18 cellular contexts compared by ENCODE assay signal in the genomic region with DNA sequence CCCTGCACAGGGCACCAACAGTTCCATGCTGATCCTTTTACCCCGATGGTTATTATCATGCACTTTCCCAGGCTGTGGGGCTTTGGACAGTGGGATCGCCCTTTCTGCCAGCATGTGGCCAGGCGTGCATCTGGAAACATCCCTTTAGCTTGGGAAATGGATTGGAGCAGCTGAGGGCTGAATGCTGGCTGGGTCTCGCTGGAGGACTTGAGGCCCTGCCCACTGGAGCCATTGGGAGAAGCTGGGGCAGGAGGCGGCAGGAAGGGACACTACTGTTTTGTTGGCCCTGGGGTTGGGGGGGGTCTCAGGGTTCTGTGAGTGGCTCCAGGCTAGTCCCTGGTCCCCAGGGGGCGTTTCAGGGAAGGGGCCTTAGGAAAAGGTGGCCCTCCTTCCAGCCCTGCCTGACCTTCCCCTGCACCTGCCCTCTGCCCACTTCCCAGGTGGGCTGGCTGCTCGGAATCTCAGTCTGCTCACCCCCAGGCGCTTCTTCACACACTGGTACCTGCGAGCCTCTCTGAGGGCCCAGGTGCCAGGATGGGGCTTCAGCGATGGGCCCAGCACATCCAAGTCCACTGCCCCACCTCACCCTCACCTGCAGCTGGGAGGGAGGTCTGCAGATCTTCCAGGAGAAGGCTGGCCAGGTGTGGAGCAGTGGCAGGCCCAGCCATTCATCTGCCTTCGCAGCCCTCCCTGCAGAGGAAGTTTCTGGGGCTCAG. TPM values are rescaled to one million over a fixed set of nuclear protein-coding genes. Genes with fewer than 3 reads are reported as not detected.
DNase-seq lines count a peak whose midpoint lies in the region; ATAC-seq and TF ChIP-seq lines count a peak whose summit lies in the region.
"Had no signal": no experiment of that assay in that cellular context is flagged by ENCODE, and none has a peak within 500 bp of the region (broad histone marks: within the 10 kb centered on the region; RNA-seq: fewer than 3 reads in every experiment).

No MANE protein-coding gene starts in this region.

- no peaks in the 10 kb centered on the region for H3K36me3 ChIP-seq in smooth muscle cell (ENCODE audit: low read depth)

- H3K27me3 Mint-ChIP-seq in natural killer cell (ENCODE audit: low read depth in 2 of 2) (no peaks in the 10 kb centered on the region), WTC11 (ENCODE audit: low read depth) (no peaks in the 10 kb centered on the region)
- H3K27me3 Mint-ChIP-seq in natural killer cell treated with Interleukin-12 subunit alpha and Interleukin-12 subunit beta and Interleukin-15 and Interleukin-18, amount 100 ng/mL, for 72 hours = no peaks in the 10 kb centered on the region

- DNase-seq in natural killer cell (no peak), WTC11 (ENCODE audit: low spot score) (no peak), myocyte (ENCODE audit: low read depth) (peak; percentile 78), smooth muscle cell (lab: John Stamatoyannopoulos, UW; ENCODE audit: unreplicated experiment) (no peak), T-helper 1 cell (no peak)
- no peak for DNase-seq in natural killer cell treated with Interleukin-12 subunit alpha and Interleukin-12 subunit beta and Interleukin-15 and Interleukin-18, amount 100 ng/mL, for 72 hours (ENCODE audit: low spot score)
- DNase-seq: DMS153, H7, NCI-H1092 treated with DMSO at 0.1 percent for 48 hours, NCI-H187, NCI-H2171, NCI-H446 treated with DMSO at 0.1 percent for 48 hours, NCI-H748 treated with DMSO at 0.1 percent for 48 hours, SIG-M5 had no signal

- no peak overlapping the region for H3K4me2 ChIP-seq in smooth muscle cell

- no peak overlapping the region for H3K9ac ChIP-seq in smooth muscle cell (ENCODE audit: low read depth)

- no peaks in the 10 kb centered on the region for H4K20me1 ChIP-seq in smooth muscle cell (ENCODE audit: low read depth)

- H3K9me3 ChIP-seq in smooth muscle cell (replicated peaks; ENCODE audit: low read depth) = no peaks in the 10 kb centered on the region

- H3K27me3 ChIP-seq in smooth muscle cell (ENCODE audit: low read depth) = no peaks in the 10 kb centered on the region

- intact Hi-C loops in natural killer cell (cut with micrococcal nuclease) = loop anchor here (2.0 to 10.0 kb wide), 4 partner anchors 18 to 338 kb away; a partner anchor contains a TSS

- no peaks in the 10 kb centered on the region for H3K79me2 ChIP-seq in smooth muscle cell (ENCODE audit: low read depth)

- TF ChIP-seq CTCF in natural killer cell (IDR thresholded peaks at IDR 0.05) (no peak), WTC11 (IDR thresholded peaks at IDR 0.05) (no peak), smooth muscle cell (IDR thresholded peaks at IDR 0.05; ENCODE audit: borderline replicate concordance, insufficient read depth, poor library complexity, severe bottlenecking) (no peak)

- H3K4me3 Mint-ChIP-seq in natural killer cell (no peak overlapping the region), WTC11 (no peak overlapping the region)
- H3K4me3 Mint-ChIP-seq in natural killer cell treated with Interleukin-12 subunit alpha and Interleukin-12 subunit beta and Interleukin-15 and Interleukin-18, amount 100 ng/mL, for 72 hours = no peak overlapping the region

- H3K4me1 Mint-ChIP-seq in natural killer cell (peaks cover 46 to 66% of the 10 kb centered on the region in 2 donors), WTC11 (no peaks in the 10 kb centered on the region)
- peaks cover 33 to 50% of the 10 kb centered on the region in 2 donors for H3K4me1 Mint-ChIP-seq in natural killer cell treated with Interleukin-12 subunit alpha and Interleukin-12 subunit beta and Interleukin-15 and Interleukin-18, amount 100 ng/mL, for 72 hours (ENCODE audit: low read depth in 2 of 2)

- H3K36me3 Mint-ChIP-seq in natural killer cell = peaks cover 13% of the 10 kb centered on the region
- H3K36me3 Mint-ChIP-seq in natural killer cell treated with Interleukin-12 subunit alpha and Interleukin-12 subunit beta and Interleukin-15 and Interleukin-18, amount 100 ng/mL, for 72 hours = no peaks in the 10 kb centered on the region
- no peaks in the 10 kb centered on the region for H3K36me3 Mint-ChIP-seq in WTC11

- H3K9me3 Mint-ChIP-seq in natural killer cell = no peaks in the 10 kb centered on the region
- H3K9me3 Mint-ChIP-seq in natural killer cell treated with Interleukin-12 subunit alpha and Interleukin-12 subunit beta and Interleukin-15 and Interleukin-18, amount 100 ng/mL, for 72 hours = no peaks in the 10 kb centered on the region
- H3K9me3 Mint-ChIP-seq in WTC11 = no peaks in the 10 kb centered on the region

- WGBS in smooth muscle cell (ENCODE audit: low lambda C conversion rate) = 91% methylated on average over 10 of the region's 11 CpGs

- H2AFZ ChIP-seq in smooth muscle cell (ENCODE audit: low read depth) = no peak overlapping the region

- no peak overlapping the region for H3K27ac ChIP-seq in smooth muscle cell (ENCODE audit: low read depth)

- ATAC-seq in natural killer cell = no peak
- no peak for ATAC-seq in natural killer cell treated with Interleukin-12 subunit alpha and Interleukin-12 subunit beta and Interleukin-15 and Interleukin-18, amount 100 ng/mL, for 72 hours
- ATAC-seq in WTC11 = no peak
- ATAC-seq in HG02970 (IDR thresholded peaks at IDR 0.05; ENCODE audit: low FRiP score, unreplicated experiment) = no peak

- no peak overlapping the region for H3K4me3 ChIP-seq in smooth muscle cell

- no peaks in the 10 kb centered on the region for H3F3A ChIP-seq in smooth muscle cell (ENCODE audit: low read depth)

- POLR2A ChIA-PET in WTC11 (lab: Charles Lee) = interaction anchor here (1.1 kb wide), 1 partner anchor 69 kb away, joined by 3 read pairs; a partner anchor contains a TSS

- CTCF ChIA-PET in WTC11 (lab: Charles Lee) = interaction anchor here (1.2 to 2.2 kb wide), 3 partner anchors 10 to 90 kb away, joined by 7 to 24 read pairs (median 9); no protein-coding TSS in a partner anchor

- no peaks in the 10 kb centered on the region for H3K4me1 ChIP-seq in smooth muscle cell (ENCODE audit: low read depth)

- H3K27ac Mint-ChIP-seq in natural killer cell (peak overlapping the region; percentile 97 to 98), WTC11 (no peak overlapping the region)
- H3K27ac Mint-ChIP-seq in natural killer cell treated with Interleukin-12 subunit alpha and Interleukin-12 subunit beta and Interleukin-15 and Interleukin-18, amount 100 ng/mL, for 72 hours = no peak overlapping the region

TF ChIP-seq in WTC11, 78 proteins besides CTCF, POLR2A, EP300 and RAD21:
- TF ChIP-seq RELA (CRISPR knock-in tag; IDR thresholded peaks at IDR 0.05; ENCODE audit: borderline replicate concordance) (no peak), ZNF317 (CRISPR knock-in tag; IDR thresholded peaks at IDR 0.05; ENCODE audit: borderline replicate concordance, low read depth) (peak; percentile 50; the same call in 1 of the 2 replicates)

RNA-seq across cellular contexts. Expression of a gene that starts 1.6 kb away (rescaled TPM):
- 10 to 100 TPM; 16.6 to 57.3 (median 20.7) TPM for total RNA-seq in natural killer cell
- total RNA-seq in natural killer cell treated with Interleukin-12 subunit alpha and Interleukin-12 subunit beta and Interleukin-15 and Interleukin-18, amount 100 ng/mL, for 72 hours = 10 to 100 TPM; 25.4 to 28.9 TPM
- 0.44 to 1.4 TPM (median 0.71 TPM) in 3 replicates for total RNA-seq in WTC11 (2021)
- 0.31 TPM in 1 of 2 replicates, not detected in the other for total RNA-seq in myocyte
- polyA plus RNA-seq in myocyte (2012) = 0.05 TPM
- total RNA-seq in smooth muscle cell = 0.13 TPM in 1 of 2 replicates, not detected in the other
- not detected in 2 replicates for polyA plus RNA-seq in smooth muscle cell
- total RNA-seq: HT1080, M059J had no signal
- polyA plus RNA-seq: BJ had no signal

RNA-seq across cellular contexts. Expression of a gene that starts 28.1 kb away (rescaled TPM):
- total RNA-seq in natural killer cell (under 1 TPM in 1 of 3 donors, not detected in 2; 0.33 TPM), WTC11 (2021) (0.16 to 0.37 TPM in 2 of 3 replicates, not detected in the other), myocyte (not detected in 2 replicates), smooth muscle cell (0.94 TPM in 1 of 2 replicates, not detected in the other)
- total RNA-seq in natural killer cell treated with Interleukin-12 subunit alpha and Interleukin-12 subunit beta and Interleukin-15 and Interleukin-18, amount 100 ng/mL, for 72 hours = not detected
- not detected for polyA plus RNA-seq in myocyte (2012)
- polyA plus RNA-seq in smooth muscle cell = not detected in 2 replicates
- total RNA-seq: HT1080, M059J had no signal
- polyA plus RNA-seq: BJ had no signal

RNA-seq across cellular contexts. Expression of a gene that starts 38.1 kb away (rescaled TPM):
- total RNA-seq in natural killer cell = 100 to 1,000 TPM; 830 to 949 (median 858) TPM
- total RNA-seq in natural killer cell treated with Interleukin-12 subunit alpha and Interleukin-12 subunit beta and Interleukin-15 and Interleukin-18, amount 100 ng/mL, for 72 hours = 10 to 100 TPM in 1 of 2 donors, 1 to 10 TPM in 1; 4.8 to 13.7 TPM
- 1.7 to 2.6 TPM (median 2.0 TPM) in 3 replicates for total RNA-seq in WTC11 (2021)
- 38.8 and 173 TPM in 2 replicates for total RNA-seq in myocyte
- 43.9 TPM for polyA plus RNA-seq in myocyte (2012)
- 27.3 and 32.0 TPM in 2 replicates for total RNA-seq in smooth muscle cell
- 15.3 and 71.2 TPM in 2 replicates for polyA plus RNA-seq in smooth muscle cell

Comparison
In these comparisons a context has a peak if more than half of its experiments do, and no peak if none do; other contexts are left out.
1. H3K27ac Mint-ChIP-seq: peak in natural killer cell (2 of 2); none in natural killer cell treated with Interleukin-12 subunit alpha and Interleukin-12 subunit beta and Interleukin-15 and Interleukin-18, amount 100 ng/mL, for 72 hours (0 of 2) and WTC11 (single experiment).